In the genomic region with DNA sequence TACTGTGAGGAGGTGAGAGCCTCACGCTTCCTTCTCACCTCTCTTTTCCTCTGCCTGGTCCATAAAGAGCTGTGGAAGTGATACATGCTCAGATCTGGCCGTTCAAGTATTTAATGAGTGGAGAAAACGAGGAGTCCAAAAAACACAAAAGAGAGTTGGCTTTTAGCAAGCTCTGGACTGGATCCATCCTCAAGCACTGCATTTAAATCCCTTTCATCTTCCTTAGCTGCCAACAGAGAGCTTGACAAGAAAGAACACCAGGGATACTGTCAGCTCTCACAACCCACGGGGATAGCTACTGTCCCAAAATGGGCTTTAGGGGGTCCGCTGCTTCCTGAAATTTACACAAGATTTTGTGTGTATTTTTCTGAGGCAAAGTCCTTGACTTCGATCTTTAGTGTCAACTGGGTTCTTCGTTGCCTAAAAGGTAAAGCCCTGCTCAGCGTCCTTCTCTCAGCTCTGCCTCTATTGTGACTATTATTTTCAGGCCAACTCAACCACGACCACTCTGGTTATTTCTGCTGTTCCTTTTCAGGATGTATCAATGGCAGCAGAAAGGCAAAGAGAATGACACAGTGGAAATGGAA, we compare ENCODE assay signal across 27 cellular contexts.
DNase-seq lines count a peak whose midpoint lies in the region; ATAC-seq and TF ChIP-seq lines count a peak whose summit lies in the region.
"Had no signal": no experiment of that assay in that cellular context is flagged by ENCODE, and none has a peak within 500 bp of the region (broad histone marks: within the 10 kb centered on the region; RNA-seq: fewer than 3 reads in every experiment).

No MANE protein-coding gene starts in this region.

- ATAC-seq in Right ventricle myocardium inferior: peak; percentile 50
- ATAC-seq in HG02884 (IDR thresholded peaks at IDR 0.05; ENCODE audit: unreplicated experiment): no peak
- no peak for ATAC-seq in stimulated activated memory B cell treated with anti-CD40 and anti-IgM and Interleukin-4, amounts not matched to agents 10 μg/mL and 1 μg/mL and 100 μg/mL, for 72 hours
- ATAC-seq: A549; naive thymus-derived CD4-positive, alpha-beta T cell; stimulated activated naive B cell treated with anti-CD40 and anti-IgM and Interleukin-4, amounts not matched to agents 10 μg/mL and 1 μg/mL and 100 μg/mL, for 72 hours had no signal

- H3K4me3 ChIP-seq in cardiac muscle cell: no peak overlapping the region
- H3K4me3 ChIP-seq: A549, Peyer's patch, skin epidermis, tibial nerve had no signal

- peaks cover 7% of the 10 kb centered on the region for H3K4me1 ChIP-seq in cardiac muscle cell (ENCODE audit: low read depth)
- H3K4me1 ChIP-seq: A549, Peyer's patch had no signal

- H3K27me3 ChIP-seq in cardiac muscle cell: no peaks in the 10 kb centered on the region
- H3K27me3 ChIP-seq: Peyer's patch, tibial nerve had no signal

- no peaks in the 10 kb centered on the region for H3K9me3 ChIP-seq in cardiac muscle cell (ENCODE audit: low read depth)
- H3K9me3 ChIP-seq: A549, Peyer's patch, tibial nerve had no signal

- peak overlapping the region; percentile 62 for H3K27ac ChIP-seq in cardiac muscle cell
- H3K27ac ChIP-seq: A549, parathyroid adenoma, Peyer's patch, skin epidermis, tibial nerve had no signal

- H3K27me3 Mint-ChIP-seq in neural crest cell (ENCODE audit: low read depth): no peaks in the 10 kb centered on the region
- H3K27me3 Mint-ChIP-seq in stimulated activated memory B cell treated with anti-CD40 and anti-IgM and Interleukin-4, amounts not matched to agents 10 μg/mL and 1 μg/mL and 100 μg/mL, for 72 hours: no peaks in the 10 kb centered on the region
- H3K27me3 Mint-ChIP-seq: activated CD4-positive, alpha-beta T cell treated with anti-CD3 and anti-CD28 coated beads, Interleukin-2, amount 10 ng/mL, durations not matched to agents 7 days and 5 days; activated naive CD4-positive, alpha-beta T cell treated with anti-CD3 and anti-CD28 coated beads, Interleukin-2, amount 50 U/mL, for 24 hours; stimulated activated naive B cell treated with anti-CD40 and anti-IgM and Interleukin-4, amounts not matched to agents 10 μg/mL and 1 μg/mL and 100 μg/mL, for 72 hours had no signal

- H3K4me1 Mint-ChIP-seq in neural crest cell: peaks cover 37% of the 10 kb centered on the region
- H3K4me1 Mint-ChIP-seq in stimulated activated memory B cell treated with anti-CD40 and anti-IgM and Interleukin-4, amounts not matched to agents 10 μg/mL and 1 μg/mL and 100 μg/mL, for 72 hours: no peaks in the 10 kb centered on the region
- H3K4me1 Mint-ChIP-seq: activated CD4-positive, alpha-beta T cell treated with anti-CD3 and anti-CD28 coated beads, Interleukin-2, amount 10 ng/mL, durations not matched to agents 7 days and 5 days; activated naive CD4-positive, alpha-beta T cell treated with anti-CD3 and anti-CD28 coated beads, Interleukin-2, amount 50 U/mL, for 24 hours; naive thymus-derived CD4-positive, alpha-beta T cell; stimulated activated naive B cell treated with anti-CD40 and anti-IgM and Interleukin-4, amounts not matched to agents 10 μg/mL and 1 μg/mL and 100 μg/mL, for 72 hours had no signal

- H3K27ac Mint-ChIP-seq in neural crest cell (ENCODE audit: unreplicated experiment): peak overlapping the region; percentile 81
- no peak overlapping the region for H3K27ac Mint-ChIP-seq in stimulated activated memory B cell treated with anti-CD40 and anti-IgM and Interleukin-4, amounts not matched to agents 10 μg/mL and 1 μg/mL and 100 μg/mL, for 72 hours
- H3K27ac Mint-ChIP-seq: activated CD4-positive, alpha-beta T cell treated with anti-CD3 and anti-CD28 coated beads, Interleukin-2, amount 10 ng/mL, durations not matched to agents 7 days and 5 days; activated naive CD4-positive, alpha-beta T cell treated with anti-CD3 and anti-CD28 coated beads, Interleukin-2, amount 50 U/mL, for 24 hours; activated T-helper 1 cell treated with anti-CD3 and anti-CD28 coated beads, Interleukin-12 subunit alpha, Interleukin-12 subunit beta, Interleukin-2, Interleukin-4 antibody, amounts not matched to agents 30 ng/mL and 10 ng/mL and 1 ng/mL, durations not matched to agents 14 hours and 24 hours and 36 hours; naive thymus-derived CD4-positive, alpha-beta T cell; stimulated activated naive B cell treated with anti-CD40 and anti-IgM and Interleukin-4, amounts not matched to agents 10 μg/mL and 1 μg/mL and 100 μg/mL, for 72 hours; T-helper 1 cell treated with Interleukin-12 subunit alpha and Interleukin-12 subunit beta and Interleukin-4 antibody, amounts not matched to agents 30 μg/mL and 1 μg/mL, for 36 hours had no signal

- DNase-seq in Right ventricle myocardium inferior (ENCODE audit: missing footprints) (no peak), cardiac septum (ENCODE audit: low spot score) (no peak), cardiac muscle cell (ENCODE audit: low read depth in 1 of 2, low spot score in 1 of 2) (peak in 1 of 2 donors; percentile 4), neural crest cell (ENCODE audit: low read depth, low spot score) (no peak), A172 (ENCODE audit: low spot score) (no peak), UCSD-AML1 (lab: John Stamatoyannopoulos, UW; ENCODE audit: unreplicated experiment) (no peak)
- DNase-seq: activated CD4-positive, alpha-beta T cell treated with anti-CD3 and anti-CD28 coated beads, Interleukin-2, amount 10 ng/mL, durations not matched to agents 7 days and 5 days; C1 segment of cervical spinal cord; Calu3; effector CD8-positive, alpha-beta T cell; Kasumi-1; mesendoderm; naive thymus-derived CD4-positive, alpha-beta T cell; NCI-H2029 treated with DMSO at 0.1 percent for 48 hours; NCI-H510A; Peyer's patch; stimulated activated CD4-positive, alpha-beta T cell treated with anti-CD3 and anti-CD28 coated beads, Interleukin-2, amount 100 ng/mL, for 24 hours; stimulated activated naive B cell treated with anti-CD40 and anti-IgM and Interleukin-4, amounts not matched to agents 10 μg/mL and 1 μg/mL and 100 μg/mL, for 72 hours had no signal

- no peaks in the 10 kb centered on the region for H3K36me3 ChIP-seq in cardiac muscle cell
- H3K36me3 ChIP-seq: Peyer's patch had no signal

- peaks cover 7% of the 10 kb centered on the region for H3K9me3 Mint-ChIP-seq in neural crest cell
- no peaks in the 10 kb centered on the region for H3K9me3 Mint-ChIP-seq in stimulated activated memory B cell treated with anti-CD40 and anti-IgM and Interleukin-4, amounts not matched to agents 10 μg/mL and 1 μg/mL and 100 μg/mL, for 72 hours
- H3K9me3 Mint-ChIP-seq: activated CD4-positive, alpha-beta T cell treated with anti-CD3 and anti-CD28 coated beads, Interleukin-2, amount 10 ng/mL, durations not matched to agents 7 days and 5 days; activated naive CD4-positive, alpha-beta T cell treated with anti-CD3 and anti-CD28 coated beads, Interleukin-2, amount 50 U/mL, for 24 hours; activated T-helper 1 cell treated with anti-CD3 and anti-CD28 coated beads, Interleukin-12 subunit alpha, Interleukin-12 subunit beta, Interleukin-2, Interleukin-4 antibody, amounts not matched to agents 30 ng/mL and 10 ng/mL and 1 ng/mL, durations not matched to agents 14 hours and 24 hours and 36 hours; stimulated activated naive B cell treated with anti-CD40 and anti-IgM and Interleukin-4, amounts not matched to agents 10 μg/mL and 1 μg/mL and 100 μg/mL, for 72 hours; T-helper 1 cell treated with Interleukin-12 subunit alpha and Interleukin-12 subunit beta and Interleukin-4 antibody, amounts not matched to agents 30 μg/mL and 1 μg/mL, for 36 hours had no signal

- H3K36me3 Mint-ChIP-seq in neural crest cell (ENCODE audit: low read depth): peaks cover 7% of the 10 kb centered on the region
- no peaks in the 10 kb centered on the region for H3K36me3 Mint-ChIP-seq in stimulated activated memory B cell treated with anti-CD40 and anti-IgM and Interleukin-4, amounts not matched to agents 10 μg/mL and 1 μg/mL and 100 μg/mL, for 72 hours
- H3K36me3 Mint-ChIP-seq: activated naive CD4-positive, alpha-beta T cell treated with anti-CD3 and anti-CD28 coated beads, Interleukin-2, amount 50 U/mL, for 24 hours; naive thymus-derived CD4-positive, alpha-beta T cell; stimulated activated naive B cell treated with anti-CD40 and anti-IgM and Interleukin-4, amounts not matched to agents 10 μg/mL and 1 μg/mL and 100 μg/mL, for 72 hours had no signal

- TF ChIP-seq CTCF in cardiac muscle cell (IDR thresholded peaks at IDR 0.05; ENCODE audit: low read depth, low read length) (no peak), neural crest cell (conservative IDR thresholded peaks at IDR 0.05) (no peak)

- intact Hi-C loops in Right ventricle myocardium inferior (cut with DNase I) (loop anchor here (5.0 kb wide), 2 partner anchors 69 to 119 kb away; partner anchors contain the start of gene TMTC1), cardiac septum (cut with DNase I) (no loop called here)

- no peak overlapping the region for H3K4me3 Mint-ChIP-seq in neural crest cell
- no peak overlapping the region for H3K4me3 Mint-ChIP-seq in stimulated activated memory B cell treated with anti-CD40 and anti-IgM and Interleukin-4, amounts not matched to agents 10 μg/mL and 1 μg/mL and 100 μg/mL, for 72 hours
- H3K4me3 Mint-ChIP-seq: activated CD4-positive, alpha-beta T cell treated with anti-CD3 and anti-CD28 coated beads, Interleukin-2, amount 10 ng/mL, durations not matched to agents 7 days and 5 days; activated naive CD4-positive, alpha-beta T cell treated with anti-CD3 and anti-CD28 coated beads, Interleukin-2, amount 50 U/mL, for 24 hours; activated T-helper 1 cell treated with anti-CD3 and anti-CD28 coated beads, Interleukin-12 subunit alpha, Interleukin-12 subunit beta, Interleukin-2, Interleukin-4 antibody, amounts not matched to agents 30 ng/mL and 10 ng/mL and 1 ng/mL, durations not matched to agents 14 hours and 24 hours and 36 hours; naive thymus-derived CD4-positive, alpha-beta T cell; stimulated activated naive B cell treated with anti-CD40 and anti-IgM and Interleukin-4, amounts not matched to agents 10 μg/mL and 1 μg/mL and 100 μg/mL, for 72 hours; T-helper 1 cell treated with Interleukin-12 subunit alpha and Interleukin-12 subunit beta and Interleukin-4 antibody, amounts not matched to agents 30 μg/mL and 1 μg/mL, for 36 hours had no signal
